In the genomic region with DNA sequence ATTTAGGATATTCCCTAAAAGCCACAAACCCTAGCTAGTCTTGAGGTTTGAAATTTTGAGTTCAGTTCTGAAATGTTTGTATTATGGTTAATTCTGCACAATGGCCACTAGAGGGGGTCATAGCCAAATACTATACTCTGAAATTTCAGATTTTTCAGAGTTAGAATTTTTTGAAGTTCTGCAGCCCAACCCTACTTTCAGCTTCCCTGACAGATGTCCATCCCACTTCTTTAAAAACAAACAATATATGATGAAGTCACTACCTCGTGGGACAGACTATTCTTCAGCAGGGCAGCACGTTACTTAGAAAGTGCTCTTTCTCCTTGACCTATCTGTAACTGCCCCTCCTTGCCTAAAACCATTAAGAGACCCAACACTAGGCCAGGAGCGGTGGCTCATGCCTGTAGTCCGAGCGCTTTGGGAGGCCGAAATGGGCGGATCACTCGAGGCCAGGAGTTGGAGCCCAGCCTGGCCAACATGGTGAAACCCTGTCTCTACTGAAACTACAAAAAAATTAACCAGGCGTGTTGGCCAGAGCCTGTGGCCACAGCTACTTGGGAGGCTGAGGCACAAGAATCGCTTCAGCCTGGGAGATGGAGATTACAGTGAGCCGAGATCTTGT, we compare ENCODE assay signal across 8 cellular contexts. TPM values are rescaled to one million over a fixed set of nuclear protein-coding genes. Genes with fewer than 3 reads are reported as not detected.
DNase-seq lines count a peak whose midpoint lies in the region; ATAC-seq and TF ChIP-seq lines count a peak whose summit lies in the region.

No MANE protein-coding gene starts in this region.

- DNase-seq in DMS 273 (lab: John Stamatoyannopoulos, UW; ENCODE audit: unreplicated experiment) (peak; percentile 78), DMS 273 treated with DMSO at 0.1 percent for 48 hours (lab: John Stamatoyannopoulos, UW) (no peak), HuH-7.5 (ENCODE audit: low spot score) (peak; percentile 31), SHP77 (lab: John Stamatoyannopoulos, UW) (peak; percentile 59 to 68), erythroblast (lab: John Stamatoyannopoulos, UW) (peak; percentile 27 to 62), neural crest cell (ENCODE audit: low read depth, low spot score) (peak; percentile 1)

- TF ChIP-seq POLR2A in erythroblast (IDR thresholded peaks at IDR 0.05; ENCODE audit: low read length), result no peak

- H3K36me3 Mint-ChIP-seq in neural crest cell (ENCODE audit: low read depth), result no peaks in the 10 kb centered on the region

- H3K27ac Mint-ChIP-seq in neural crest cell (ENCODE audit: unreplicated experiment), result no peak overlapping the region

- TF ChIP-seq CTCF in neural crest cell (conservative IDR thresholded peaks at IDR 0.05), result peak; percentile 82

- H3K4me1 Mint-ChIP-seq in neural crest cell, result no peaks in the 10 kb centered on the region

- no peak overlapping the region for H3K4me3 Mint-ChIP-seq in neural crest cell

- ATAC-seq in HG02759 (IDR thresholded peaks at IDR 0.05; ENCODE audit: unreplicated experiment) (no peak), GM19023 (IDR thresholded peaks at IDR 0.05; ENCODE audit: unreplicated experiment) (no peak)

- H3K27me3 Mint-ChIP-seq in neural crest cell (ENCODE audit: low read depth), result no peaks in the 10 kb centered on the region

- H3K9me3 Mint-ChIP-seq in neural crest cell, result no peaks in the 10 kb centered on the region

RNA-seq across cellular contexts. Expression of a gene that starts 48.2 kb away (rescaled TPM):
- total RNA-seq in neural crest cell, result 20.4 and 21.1 TPM in 2 replicates
